In the genomic region with DNA sequence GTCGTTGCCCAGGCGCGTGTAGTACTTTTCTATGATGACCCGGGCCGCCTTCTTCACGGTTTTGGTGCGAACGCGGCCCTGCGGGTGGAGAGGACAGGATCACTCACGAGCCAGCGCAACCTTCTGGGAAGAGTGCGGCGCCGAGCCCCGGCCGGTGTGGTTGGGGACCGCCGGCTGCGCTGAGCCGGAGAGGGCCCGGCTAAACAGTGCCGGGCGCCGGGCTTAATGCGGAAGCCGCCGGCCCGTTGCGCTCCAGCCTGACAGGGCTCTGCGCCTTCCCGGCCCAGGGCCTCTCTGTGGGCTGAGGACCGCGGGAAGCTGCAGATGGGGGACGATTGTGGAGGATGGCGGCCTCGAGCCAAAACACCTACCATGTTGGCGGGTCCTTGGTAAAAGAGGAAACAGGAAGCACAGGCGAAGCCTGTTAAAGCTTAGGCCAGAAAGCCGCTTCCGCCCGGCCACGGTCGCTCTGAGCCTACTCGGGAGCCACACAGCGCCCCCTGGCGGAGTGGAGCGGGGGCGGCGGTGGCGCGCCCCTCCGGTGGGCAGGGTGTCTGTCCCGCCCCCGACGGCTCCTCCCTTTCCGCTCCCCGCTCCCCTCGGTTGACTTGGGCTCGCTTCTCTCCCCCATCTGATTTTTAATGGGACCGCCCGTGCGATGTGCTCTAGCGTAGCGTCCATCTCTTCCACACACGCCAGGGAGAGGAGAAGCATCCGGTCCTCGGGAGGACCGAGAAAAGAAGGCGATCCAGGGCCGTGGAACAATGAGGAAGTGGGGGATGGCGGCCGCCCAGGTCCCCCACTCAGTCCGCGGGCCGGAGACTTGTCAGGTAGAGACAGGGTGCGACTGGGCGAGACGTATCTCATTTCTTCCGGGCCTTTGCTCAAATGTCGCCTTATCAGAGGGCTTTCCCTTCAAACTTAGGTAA, we compare ENCODE assay signal across 8 cellular contexts. TPM values are rescaled to one million over a fixed set of nuclear protein-coding genes. Genes with fewer than 3 reads are reported as not detected.
DNase-seq lines count a peak whose midpoint lies in the region; ATAC-seq, FAIRE-seq and TF ChIP-seq lines count a peak whose summit lies in the region.

RPS17 (minus strand) TSS at position 403 of the 929 bp plus-strand sequence; CDS start at position 374, 29 bp downstream.

- H3K4me3 Mint-ChIP-seq in activated T-helper 17 cell treated with anti-CD3 and anti-CD28 coated beads, Interleukin-2, amount 50 U/mL, for 72 hours, result peak within 1 kb of the TSS; percentile 99

- TF ChIP-seq EP300 in gastroesophageal sphincter (IDR thresholded peaks at IDR 0.05) (no peak), ovary (IDR thresholded peaks at IDR 0.05) (no peak), tibial nerve (IDR thresholded peaks at IDR 0.05) (peak; percentile 58 to 97)

- peak; percentile 97 for ATAC-seq in activated T-helper 17 cell treated with anti-CD3 and anti-CD28 coated beads, Interleukin-2, amount 50 U/mL, for 72 hours (replicated peaks)
- peak; percentile 99 for ATAC-seq in gastroesophageal sphincter

- no peak for FAIRE-seq in H54 (lab: Jason Lieb, UNC)

- H3K27ac Mint-ChIP-seq in activated T-helper 17 cell treated with anti-CD3 and anti-CD28 coated beads, Interleukin-2, amount 50 U/mL, for 72 hours, result peak within 1 kb of the TSS; percentile 98

- TF ChIP-seq POLR2A in H54 (IDR thresholded peaks at IDR 0.05; ENCODE audit: low read depth, low read length) (peak; percentile 75), gastroesophageal sphincter (IDR thresholded peaks at IDR 0.05) (peak; percentile 89 to 91), ovary (IDR thresholded peaks at IDR 0.05) (peak; percentile 88), tibial nerve (IDR thresholded peaks at IDR 0.05) (peak; percentile 76 to 80)

- intact Hi-C loops in ovary (cut with DNase I), result loop anchor here in 2 of 4 donors (10.0 kb wide), 2 partner anchors 104 to 444 kb away; partner anchors contain the start of genes CPEB1 (in 1 of the 2) and RAMAC (in 1 of the 2)

- H3K27me3 Mint-ChIP-seq in activated T-helper 17 cell treated with anti-CD3 and anti-CD28 coated beads, Interleukin-2, amount 50 U/mL, for 72 hours, result no peaks in the 10 kb centered on the region

- H3K27ac ChIP-seq in gastroesophageal sphincter (peak within 1 kb of the TSS; percentile 78 to 95 (median 91)), ovary (peak within 1 kb of the TSS; percentile 91 to 92), tibial nerve (peak within 1 kb of the TSS; percentile 91 to 97 (median 92))

- peaks cover 0 to 37% (median 12%) of the 10 kb centered on the region in 3 donors for H3K4me1 ChIP-seq in gastroesophageal sphincter
- H3K4me1 ChIP-seq in ovary (ENCODE audit: insufficient read depth), result peaks cover 3% of the 10 kb centered on the region
- peaks cover 0 to 46% (median 9%) of the 10 kb centered on the region in 4 donors for H3K4me1 ChIP-seq in tibial nerve

- peaks cover 18% of the 10 kb centered on the region for H3K4me1 Mint-ChIP-seq in activated T-helper 17 cell treated with anti-CD3 and anti-CD28 coated beads, Interleukin-2, amount 50 U/mL, for 72 hours

- H3K9me3 ChIP-seq in MG63 (no peaks in the 10 kb centered on the region), gastroesophageal sphincter (no peaks in the 10 kb centered on the region), ovary (no peaks in the 10 kb centered on the region), tibial nerve (no peaks in the 10 kb centered on the region)

- H3K27me3 ChIP-seq in MG63 (no peaks in the 10 kb centered on the region), gastroesophageal sphincter (no peaks in the 10 kb centered on the region), ovary (no peaks in the 10 kb centered on the region), tibial nerve (no peaks in the 10 kb centered on the region)

- whole genome bisulfite sequencing in gastroesophageal sphincter (ENCODE audit: low coverage in 1 of 2), 2 donors, result 0% methylated on average over 9 to 18 of the region's 81 CpGs
- WGBS in ovary, 3 donors, result 1% methylated on average over 61 to 81 of the region's 81 CpGs
- 1% methylated on average over 46 to 57 of the region's 81 CpGs for WGBS in tibial nerve, 2 donors

- peaks cover 59% of the 10 kb centered on the region for H3K36me3 Mint-ChIP-seq in activated T-helper 17 cell treated with anti-CD3 and anti-CD28 coated beads, Interleukin-2, amount 50 U/mL, for 72 hours (ENCODE audit: low read depth)

- TF ChIP-seq CTCF in gastroesophageal sphincter (IDR thresholded peaks at IDR 0.05) (peak; percentile 97 to 98 (median 98)), ovary (IDR thresholded peaks at IDR 0.05) (peak; percentile 97 to 100 (median 98)), tibial nerve (IDR thresholded peaks at IDR 0.05) (peak; percentile 99 to 100 (median 99))

- H3K36me3 ChIP-seq in MG63 (peaks cover 50% of the 10 kb centered on the region), gastroesophageal sphincter (peaks cover 0 to 46% of the 10 kb centered on the region in 2 donors), ovary (no peaks in the 10 kb centered on the region), tibial nerve (peaks cover 3 to 45% (median 7%) of the 10 kb centered on the region in 3 donors)

- H3K4me3 ChIP-seq in MG63 (peak within 1 kb of the TSS; percentile 90), gastroesophageal sphincter (peak within 1 kb of the TSS; percentile 71 to 83), ovary (peak within 1 kb of the TSS; percentile 90), tibial nerve (peak within 1 kb of the TSS; percentile 67 to 94 (median 77))

- DNase-seq in ELR (ENCODE audit: low read depth) (peak; percentile 94), H54 (ENCODE audit: insufficient read length, low spot score) (peak; percentile 79), MG63 (peak; percentile 95), ovary (peak; percentile 96 to 99 (median 97)), tibial nerve (ENCODE audit: low spot score in 2 of 2) (peak; percentile 94 to 96), NCI-H187 (lab: John Stamatoyannopoulos, UW) (no peak)

- no peaks in the 10 kb centered on the region for H3K9me3 Mint-ChIP-seq in activated T-helper 17 cell treated with anti-CD3 and anti-CD28 coated beads, Interleukin-2, amount 50 U/mL, for 72 hours

RNA-seq across cellular contexts. Expression of gene RPS17, which starts in this region (rescaled TPM):
- 4,857 and 6,303 TPM in 2 replicates for total RNA-seq in MG63 (2014; rRNA removed; shearing (Covaris generic); ENCODE audit: low replicate concordance)
- 1,000 to 10,000 TPM; 2,918 to 3,433 TPM for total RNA-seq in activated T-helper 17 cell treated with anti-CD3 and anti-CD28 coated beads, Interleukin-2, amount 50 U/mL, for 72 hours
- total RNA-seq in gastroesophageal sphincter, result 1,000 to 10,000 TPM in 3 of 4 donors, 100 to 1,000 TPM in 1; 845 to 2,591 (median 2,334) TPM
- total RNA-seq in ovary, result 1,000 to 10,000 TPM; 2,388 to 6,661 (median 3,090) TPM
- polyA plus RNA-seq in ovary, result 1,000 to 10,000 TPM; 2,986 to 7,542 TPM
- total RNA-seq in tibial nerve, result 1,000 to 10,000 TPM; 1,019 to 1,820 (median 1,439) TPM

Comparison
In these comparisons a context has a peak if more than half of its experiments do, and no peak if none do; other contexts are left out.
1. DNase-seq: peak in ELR (single experiment), H54 (single experiment), MG63 (single experiment), ovary (5 of 5) and tibial nerve (2 of 2); none in NCI-H187 (0 of 2).
2. Peak in every context shown above with its lines, with median percentiles within 50 percentile points of each other: POLR2A ChIP-seq, H3K4me3 ChIP-seq, H3K27ac ChIP-seq and CTCF ChIP-seq.